ENCODE assay signal across 8 cellular contexts in genomic region chr22:50696799-50697561, GRCh38. TPM values are rescaled to one million over a fixed set of nuclear protein-coding genes. Genes with fewer than 3 reads are reported as not detected.
DNase-seq lines count a peak whose midpoint lies in the region; ATAC-seq and TF ChIP-seq lines count a peak whose summit lies in the region.
"Had no signal": no experiment of that assay in that cellular context is flagged by ENCODE, and none has a peak within 500 bp of the region (broad histone marks: within the 10 kb centered on the region; RNA-seq: fewer than 3 reads in every experiment).

No MANE protein-coding gene starts in this region.

- peak overlapping the region; percentile 40 to 83 (median 58) for H3K4me3 ChIP-seq in breast epithelium
- peak overlapping the region; percentile 49 to 58 (median 52) for H3K4me3 ChIP-seq in stomach

- H3K27ac Mint-ChIP-seq in HFFc6, result no peak overlapping the region
- H3K27ac Mint-ChIP-seq in activated CD4-positive, alpha-beta memory T cell treated with anti-CD3 and anti-CD28 coated beads, Interleukin-2, amount 10 ng/mL, durations not matched to agents 7 days and 5 days, result no peak overlapping the region
- H3K27ac Mint-ChIP-seq: dendritic cell treated with granulocyte-macrophage colony-stimulating factor and Interleukin-4, amounts not matched to agents 40 ng/mL and 50 ng/mL, for 4 days had no signal

- H3K9me3 Mint-ChIP-seq in HFFc6, result peaks cover 4% of the 10 kb centered on the region; the same call in 1 of the 2 replicates
- H3K9me3 Mint-ChIP-seq in activated CD4-positive, alpha-beta memory T cell treated with anti-CD3 and anti-CD28 coated beads, Interleukin-2, amount 10 ng/mL, durations not matched to agents 7 days and 5 days, result no peaks in the 10 kb centered on the region
- H3K9me3 Mint-ChIP-seq: dendritic cell treated with granulocyte-macrophage colony-stimulating factor and Interleukin-4, amounts not matched to agents 40 ng/mL and 50 ng/mL, for 4 days had no signal

- 19 to 47% (median 25%) methylated on average over 11 to 54 of the region's 58 CpGs for WGBS in stomach, 5 donors

- peak overlapping the region; percentile 76 to 85 for H3K27ac ChIP-seq in breast epithelium
- no peak overlapping the region for H3K27ac ChIP-seq in stomach

- TF ChIP-seq EP300 in stomach (IDR thresholded peaks at IDR 0.05), result no peak

- TF ChIP-seq CTCF in HFFc6 (IDR thresholded peaks at IDR 0.05) (peak; percentile 79), breast epithelium (IDR thresholded peaks at IDR 0.05) (peak in 1 of 3 donors; percentile 33), stomach (IDR thresholded peaks at IDR 0.05) (peak in 3 of 7 experiments; percentile 8 to 36 (median 25))

- DNase-seq in HFFc6, result no peak
- DNase-seq in breast epithelium (ENCODE audit: low spot score in 2 of 2), result no peak
- peak; percentile 88 for DNase-seq in iPS-NIHi11 (ENCODE audit: low spot score)
- no peak for DNase-seq in stomach
- DNase-seq in HT-29 (ENCODE audit: low spot score), result no peak
- DNase-seq in activated CD4-positive, alpha-beta memory T cell treated with anti-CD3 and anti-CD28 coated beads, Interleukin-2, amount 10 ng/mL, durations not matched to agents 7 days and 5 days, result no peak

- no peaks in the 10 kb centered on the region for H3K36me3 Mint-ChIP-seq in HFFc6 (ENCODE audit: low read depth)
- no peaks in the 10 kb centered on the region for H3K36me3 Mint-ChIP-seq in activated CD4-positive, alpha-beta memory T cell treated with anti-CD3 and anti-CD28 coated beads, Interleukin-2, amount 10 ng/mL, durations not matched to agents 7 days and 5 days (ENCODE audit: low read depth)

- H3K4me3 Mint-ChIP-seq in HFFc6, result peak overlapping the region; percentile 42; the same call in 1 of the 2 replicates
- no peak overlapping the region for H3K4me3 Mint-ChIP-seq in activated CD4-positive, alpha-beta memory T cell treated with anti-CD3 and anti-CD28 coated beads, Interleukin-2, amount 10 ng/mL, durations not matched to agents 7 days and 5 days
- H3K4me3 Mint-ChIP-seq: dendritic cell treated with granulocyte-macrophage colony-stimulating factor and Interleukin-4, amounts not matched to agents 40 ng/mL and 50 ng/mL, for 4 days had no signal

- no peaks in the 10 kb centered on the region for H3K4me1 Mint-ChIP-seq in HFFc6 (ENCODE audit: low read depth)
- peaks cover 15% of the 10 kb centered on the region for H3K4me1 Mint-ChIP-seq in activated CD4-positive, alpha-beta memory T cell treated with anti-CD3 and anti-CD28 coated beads, Interleukin-2, amount 10 ng/mL, durations not matched to agents 7 days and 5 days

- CTCF ChIA-PET in activated CD4-positive, alpha-beta memory T cell treated with anti-CD3 and anti-CD28 coated beads, Interleukin-2, amount 10 ng/mL, durations not matched to agents 7 days and 5 days (lab: Charles Lee), result no interaction called here

- no peak for TF ChIP-seq POLR2A in breast epithelium (IDR thresholded peaks at IDR 0.05)
- no peak for TF ChIP-seq POLR2A in stomach (IDR thresholded peaks at IDR 0.05)

- H3K9me3 ChIP-seq in breast epithelium (no peaks in the 10 kb centered on the region), stomach (peaks cover 0 to 2% (median 0%) of the 10 kb centered on the region in 4 donors)

- peaks cover 19% of the 10 kb centered on the region for H3K27me3 Mint-ChIP-seq in HFFc6 (ENCODE audit: insufficient read depth)
- H3K27me3 Mint-ChIP-seq in activated CD4-positive, alpha-beta memory T cell treated with anti-CD3 and anti-CD28 coated beads, Interleukin-2, amount 10 ng/mL, durations not matched to agents 7 days and 5 days, result peaks cover 5% of the 10 kb centered on the region

- intact Hi-C loops in breast epithelium (cut with DNase I; ENCODE audit: low total_unique reads) (no loop called here), stomach (cut with DNase I; ENCODE audit: low total_unique reads) (no loop called here)

- H3K4me1 ChIP-seq in breast epithelium (peaks cover 10 to 11% of the 10 kb centered on the region in 2 donors), stomach (peaks cover 13 to 32% (median 25%) of the 10 kb centered on the region in 4 donors)

- ATAC-seq in HG03432 (IDR thresholded peaks at IDR 0.05; ENCODE audit: unreplicated experiment), result no peak

- POLR2A ChIA-PET in activated CD4-positive, alpha-beta memory T cell treated with anti-CD3 and anti-CD28 coated beads, Interleukin-2, amount 10 ng/mL, durations not matched to agents 7 days and 5 days (lab: Charles Lee), result no interaction called here

- no peaks in the 10 kb centered on the region for H3K36me3 ChIP-seq in breast epithelium
- H3K36me3 ChIP-seq in stomach, result no peaks in the 10 kb centered on the region

- H3K27me3 ChIP-seq in breast epithelium (no peaks in the 10 kb centered on the region), stomach (peaks cover 0 to 29% (median 0%) of the 10 kb centered on the region in 3 donors)

RNA-seq across cellular contexts. Expression of gene SHANK3, which starts 24.4 kb away (rescaled TPM):
- total RNA-seq in HFFc6 (2021; fragmentation: NEBNext Ultra II Directional; extraction: Animal tissue kit (Norgen Biotek cat#: 25700)), result under 1 TPM; 0.65 to 0.97 (median 0.68) TPM
- 10 to 100 TPM in 1 of 3 donors, 1 to 10 TPM in 2; 4.8 to 28.8 (median 5.9) TPM for total RNA-seq in breast epithelium
- total RNA-seq in stomach, result 10 to 100 TPM in 2 of 5 donors, 1 to 10 TPM in 3; 2.5 to 31.2 (median 7.6) TPM
- 1 to 10 TPM; 3.2 to 5.4 (median 3.4) TPM for polyA plus RNA-seq in stomach
- not detected in 2 replicates for total RNA-seq in HT-29 (2014; rRNA removed; shearing (Covaris generic))
- total RNA-seq in activated CD4-positive, alpha-beta memory T cell treated with anti-CD3 and anti-CD28 coated beads, Interleukin-2, amount 10 ng/mL, durations not matched to agents 7 days and 5 days, result under 1 TPM in 1 of 2 experiments, not detected in 1; 0.08 TPM

RNA-seq across cellular contexts. Expression of gene ACR, which starts 41.0 kb away (rescaled TPM):
- total RNA-seq in HFFc6 (2021; fragmentation: NEBNext Ultra II Directional; extraction: Animal tissue kit (Norgen Biotek cat#: 25700)), result not detected
- total RNA-seq in breast epithelium (under 1 TPM in 2 of 3 donors, not detected in 1; 0.44 to 0.80 TPM), stomach (under 1 TPM in 1 of 5 donors, not detected in 4; 0.37 TPM)
- under 1 TPM in 2 of 3 donors, not detected in 1; 0.19 to 0.23 TPM for polyA plus RNA-seq in stomach
- not detected in 2 replicates for total RNA-seq in HT-29 (2014; rRNA removed; shearing (Covaris generic))
- not detected for total RNA-seq in activated CD4-positive, alpha-beta memory T cell treated with anti-CD3 and anti-CD28 coated beads, Interleukin-2, amount 10 ng/mL, durations not matched to agents 7 days and 5 days

Comparison
In these comparisons a context has a peak if more than half of its experiments do, and no peak if none do; other contexts are left out.
1. H3K27ac ChIP-seq: peak in breast epithelium (2 of 2); none in stomach (0 of 5).